Comparison of ENCODE assay signal across 11 cellular contexts in genomic region chr10:102635377-102635776, GRCh38. TPM values are rescaled to one million over a fixed set of nuclear protein-coding genes. Genes with fewer than 3 reads are reported as not detected.
DNase-seq lines count a peak whose midpoint lies in the region; ATAC-seq and TF ChIP-seq lines count a peak whose summit lies in the region.
"Had no signal": no experiment of that assay in that cellular context is flagged by ENCODE, and none has a peak within 500 bp of the region (broad histone marks: within the 10 kb centered on the region; RNA-seq: fewer than 3 reads in every experiment).

No MANE protein-coding gene starts in this region.

- H3K36me3 ChIP-seq in lower lobe of right lung = peaks cover 3% of the 10 kb centered on the region

- H3K9me3 ChIP-seq in lower lobe of right lung = no peaks in the 10 kb centered on the region

- peaks cover 42% of the 10 kb centered on the region for H3K4me1 ChIP-seq in lower lobe of right lung

- H3K36me3 Mint-ChIP-seq in CD14-positive monocyte (peaks cover 13 to 18% of the 10 kb centered on the region in 2 donors), WTC11 (no peaks in the 10 kb centered on the region)

- H3K4me3 ChIP-seq in Jurkat, Clone E6-1 (ENCODE audit: low read length) = no peak overlapping the region
- no peak overlapping the region for H3K4me3 ChIP-seq in lower lobe of right lung

- H3K27me3 Mint-ChIP-seq in CD14-positive monocyte (ENCODE audit: low read depth in 3 of 3) (peaks cover 2 to 6% (median 3%) of the 10 kb centered on the region in 3 donors), WTC11 (ENCODE audit: low read depth) (peaks cover 4% of the 10 kb centered on the region; the same call in 1 of the 2 replicates)

- H3K4me1 Mint-ChIP-seq in CD14-positive monocyte = peaks cover 64% of the 10 kb centered on the region
- peaks cover 38% of the 10 kb centered on the region for H3K4me1 Mint-ChIP-seq in WTC11

- ATAC-seq in WTC11 (no peak), lower lobe of right lung (peak; percentile 6 to 20), esophagus mucosa (no peak), GM19455 (IDR thresholded peaks at IDR 0.05; ENCODE audit: unreplicated experiment) (no peak)

- TF ChIP-seq CTCF in CD14-positive monocyte (IDR thresholded peaks at IDR 0.05) = no peak
- no peak for TF ChIP-seq CTCF in WTC11 (IDR thresholded peaks at IDR 0.05)
- no peak for TF ChIP-seq CTCF in lower lobe of right lung (IDR thresholded peaks at IDR 0.05)

- H3K9me3 Mint-ChIP-seq in CD14-positive monocyte (peaks cover 0 to 4% (median 0%) of the 10 kb centered on the region in 7 donors), WTC11 (peaks cover 3% of the 10 kb centered on the region; the same call in 1 of the 2 replicates)
- H3K9me3 Mint-ChIP-seq: endodermal cell had no signal

- peak overlapping the region; percentile 18 for H3K27ac ChIP-seq in lower lobe of right lung

- intact Hi-C loops in CD14-positive monocyte (cut with micrococcal nuclease) (no loop called here), lower lobe of right lung (cut with DNase I) (no loop called here)

- DNase-seq in CD14-positive monocyte (ENCODE audit: low spot score) (no peak), WTC11 (ENCODE audit: low spot score) (no peak), lower lobe of right lung (peak; percentile 26), NCI-H1092 (lab: John Stamatoyannopoulos, UW) (no peak), HuH-7.5 (ENCODE audit: low spot score) (no peak)
- DNase-seq in Jurkat, Clone E6-1 (ENCODE audit: low read depth, low spot score) = peak; percentile 86
- DNase-seq: NCI-H2081, SHP77 treated with DMSO at 0.1 percent for 48 hours had no signal

- no peaks in the 10 kb centered on the region for H3K27me3 ChIP-seq in lower lobe of right lung (ENCODE audit: low read depth)

- H3K4me3 Mint-ChIP-seq in CD14-positive monocyte (peak overlapping the region; percentile 10 to 59), WTC11 (no peak overlapping the region)
- H3K4me3 Mint-ChIP-seq: endodermal cell had no signal

- CTCF ChIA-PET in WTC11 (lab: Charles Lee) = no interaction called here

- POLR2A ChIA-PET in WTC11 (lab: Charles Lee) = no interaction called here

- H3K27ac Mint-ChIP-seq in CD14-positive monocyte (peak overlapping the region; percentile 73 to 97 (median 85)), WTC11 (peak overlapping the region; percentile 31; the same call in 1 of the 2 replicates)
- H3K27ac Mint-ChIP-seq: endodermal cell had no signal

TF ChIP-seq in WTC11, 78 proteins besides CTCF, POLR2A, EP300 and RAD21:
- no peak for TF ChIP-seq TP53 (CRISPR knock-in tag; IDR thresholded peaks at IDR 0.05)
- TF ChIP-seq, protein P1, sequence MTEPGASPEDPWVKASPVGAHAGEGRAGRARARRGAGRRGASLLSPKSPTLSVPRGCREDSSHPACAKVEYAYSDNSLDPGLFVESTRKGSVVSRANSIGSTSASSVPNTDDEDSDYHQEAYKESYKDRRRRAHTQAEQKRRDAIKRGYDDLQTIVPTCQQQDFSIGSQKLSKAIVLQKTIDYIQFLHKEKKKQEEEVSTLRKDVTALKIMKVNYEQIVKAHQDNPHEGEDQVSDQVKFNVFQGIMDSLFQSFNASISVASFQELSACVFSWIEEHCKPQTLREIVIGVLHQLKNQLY (CRISPR knock-in tag; IDR thresholded peaks at IDR 0.05) = no peak
- TF ChIP-seq, protein P2, sequence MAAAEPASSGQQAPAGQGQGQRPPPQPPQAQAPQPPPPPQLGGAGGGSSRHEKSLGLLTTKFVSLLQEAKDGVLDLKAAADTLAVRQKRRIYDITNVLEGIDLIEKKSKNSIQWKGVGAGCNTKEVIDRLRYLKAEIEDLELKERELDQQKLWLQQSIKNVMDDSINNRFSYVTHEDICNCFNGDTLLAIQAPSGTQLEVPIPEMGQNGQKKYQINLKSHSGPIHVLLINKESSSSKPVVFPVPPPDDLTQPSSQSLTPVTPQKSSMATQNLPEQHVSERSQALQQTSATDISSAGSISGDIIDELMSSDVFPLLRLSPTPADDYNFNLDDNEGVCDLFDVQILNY (CRISPR knock-in tag; IDR thresholded peaks at IDR 0.05) = no peak
- TF ChIP-seq MXD4 (CRISPR knock-in tag; IDR thresholded peaks at IDR 0.05; ENCODE audit: borderline replicate concordance) = no peak
- TF ChIP-seq MYBL2 (CRISPR knock-in tag; IDR thresholded peaks at IDR 0.05) = no peak
- no peak for TF ChIP-seq HMGA2 (CRISPR knock-in tag; IDR thresholded peaks at IDR 0.05)
- no peak for TF ChIP-seq ZNF232 (CRISPR knock-in tag; IDR thresholded peaks at IDR 0.05)

RNA-seq across cellular contexts. Expression of gene TRIM8, which starts 8.9 kb away (rescaled TPM):
- polyA plus RNA-seq in CD14-positive monocyte = 10 to 100 TPM; 39.4 to 41.4 TPM
- 42.6 TPM for polyA plus RNA-seq in Jurkat, Clone E6-1 (2012; ENCODE audit: insufficient read depth, insufficient read length)
- 36.3 to 40.3 TPM (median 36.8 TPM) in 3 replicates for total RNA-seq in WTC11 (2021)
- 142 TPM for total RNA-seq in lower lobe of right lung
- 29.1 TPM for total RNA-seq in esophagus mucosa

Comparison
In these comparisons a context has a peak if more than half of its experiments do, and no peak if none do; other contexts are left out.
1. DNase-seq: peak in Jurkat, Clone E6-1 (single experiment) and lower lobe of right lung (single experiment); none in CD14-positive monocyte (single experiment), WTC11 (single experiment), NCI-H1092 (single experiment) and HuH-7.5 (single experiment).
2. ATAC-seq: peak in lower lobe of right lung (2 of 2); none in WTC11 (single experiment), esophagus mucosa (single experiment) and GM19455 (single experiment).